In the genomic region with DNA sequence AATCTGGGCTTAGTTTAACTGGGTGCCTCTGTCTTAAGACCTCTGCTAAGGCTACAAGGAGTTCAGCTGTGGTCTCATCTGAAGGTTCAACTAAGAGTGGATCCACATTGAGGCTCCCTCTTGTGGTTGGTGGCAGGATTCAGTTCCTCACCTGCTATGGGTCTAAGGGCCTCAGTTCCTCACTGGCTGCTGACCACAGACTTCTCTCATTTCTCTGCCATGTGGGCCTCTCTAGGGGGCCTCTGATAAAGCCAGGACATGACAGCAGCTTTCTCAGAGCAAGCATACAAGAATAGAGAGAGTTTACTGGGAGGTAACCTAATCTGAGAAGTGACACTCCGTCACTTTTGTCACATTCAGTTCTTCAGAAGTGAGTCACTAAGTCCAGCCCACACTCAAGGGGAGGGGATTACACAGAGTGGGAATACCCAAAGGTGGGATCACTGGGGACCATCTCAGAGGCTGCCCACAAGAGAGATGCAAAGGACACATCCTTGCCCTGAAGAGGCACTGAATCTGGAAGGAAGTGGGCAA, we compare ENCODE assay signal across 8 cellular contexts. TPM values are rescaled to one million over a fixed set of nuclear protein-coding genes. Genes with fewer than 3 reads are reported as not detected.
DNase-seq lines count a peak whose midpoint lies in the region; ATAC-seq, FAIRE-seq and TF ChIP-seq lines count a peak whose summit lies in the region.

No MANE protein-coding gene starts in this region.

- H3K4me3 ChIP-seq in kidney (ENCODE audit: low read length in 2 of 2) (no peak overlapping the region), MG63 (no peak overlapping the region)
- no peak overlapping the region for H3K4me3 ChIP-seq in effector memory CD4-positive, alpha-beta T cell (ENCODE audit: insufficient read depth, low read depth, low read length, poor library complexity, severe bottlenecking)

- peak; percentile 44 for TF ChIP-seq CTCF in kidney (IDR thresholded peaks at IDR 0.05; ENCODE audit: borderline replicate concordance, extremely low read depth, insufficient read depth)

- no peak overlapping the region for H3K9ac ChIP-seq in kidney (ENCODE audit: low read length in 2 of 2)

- H3K36me3 ChIP-seq in kidney (ENCODE audit: control insufficient read depth in 1 of 2, insufficient read depth in 2 of 2, low read length in 2 of 2) (no peaks in the 10 kb centered on the region), MG63 (no peaks in the 10 kb centered on the region)
- H3K36me3 ChIP-seq in effector memory CD4-positive, alpha-beta T cell (ENCODE audit: control insufficient read depth, insufficient read depth, low read length) = no peaks in the 10 kb centered on the region

- H3K4me1 ChIP-seq in kidney (ENCODE audit: control insufficient read depth in 1 of 2, insufficient read depth in 1 of 2, low read depth in 1 of 2, low read length in 2 of 2) = no peaks in the 10 kb centered on the region
- H3K4me1 ChIP-seq in effector memory CD4-positive, alpha-beta T cell (ENCODE audit: control insufficient read depth, insufficient read depth, low read length, poor library complexity, severe bottlenecking) = no peaks in the 10 kb centered on the region

- peak; percentile 82 for ATAC-seq in GM19395 (IDR thresholded peaks at IDR 0.05; ENCODE audit: unreplicated experiment)

- intact Hi-C loops in kidney (cut with DNase I) = loop anchor here (5.0 kb wide), 1 partner anchor 227 kb away; the partner anchor contains the start of gene LITAFD

- H3K9me3 ChIP-seq in kidney (ENCODE audit: control insufficient read depth in 1 of 2, low read length in 2 of 2) (no peaks in the 10 kb centered on the region), MG63 (no peaks in the 10 kb centered on the region; the same call in 1 of the 2 replicates)
- H3K9me3 ChIP-seq in effector memory CD4-positive, alpha-beta T cell (ENCODE audit: control insufficient read depth, low read length) = no peaks in the 10 kb centered on the region

- FAIRE-seq in kidney (lab: Jason Lieb, UNC) = no peak

- H3K27me3 ChIP-seq in MG63 = peaks cover 3% of the 10 kb centered on the region; the same call in 1 of the 2 replicates
- no peaks in the 10 kb centered on the region for H3K27me3 ChIP-seq in effector memory CD4-positive, alpha-beta T cell (replicated peaks; ENCODE audit: control insufficient read depth, insufficient read depth, low read length, poor library complexity, severe bottlenecking)

- DNase-seq in ELR (ENCODE audit: low read depth) (peak; percentile 59), HuH-7 (ENCODE audit: low spot score) (peak; percentile 56), kidney (no peak), kidney glomerular epithelial cell (lab: John Stamatoyannopoulos, UW) (no peak), MG63 (no peak)
- peak; percentile 59 to 66 for DNase-seq in activated CD4-positive, alpha-beta T cell treated with anti-CD3 and anti-CD28 coated beads, Interleukin-2, amount 50 U/mL, for 48 hours
- no peak for DNase-seq in effector memory CD4-positive, alpha-beta T cell

- H3K27ac ChIP-seq in kidney (ENCODE audit: low read depth in 2 of 2, low read length in 2 of 2) = no peak overlapping the region
- no peak overlapping the region for H3K27ac ChIP-seq in effector memory CD4-positive, alpha-beta T cell (ENCODE audit: insufficient read depth, low read length, poor library complexity, severe bottlenecking)

RNA-seq across cellular contexts. Expression of gene ABAT, which starts 19.2 kb away (rescaled TPM):
- 9.6 TPM for total RNA-seq in kidney
- polyA plus RNA-seq in kidney (ENCODE audit: insufficient read depth, low read depth, low replicate concordance) = 34.0 TPM
- total RNA-seq in MG63 (2014; rRNA removed; shearing (Covaris generic); ENCODE audit: low replicate concordance) = 0.12 and 0.16 TPM in 2 replicates

RNA-seq across cellular contexts. Expression of gene METTL22, which starts 33.8 kb away (rescaled TPM):
- 26.2 TPM for total RNA-seq in kidney
- polyA plus RNA-seq in kidney (ENCODE audit: insufficient read depth, low read depth, low replicate concordance) = 12.0 TPM
- total RNA-seq in MG63 (2014; rRNA removed; shearing (Covaris generic); ENCODE audit: low replicate concordance) = 27.4 and 30.4 TPM in 2 replicates

Comparison
In these comparisons a context has a peak if more than half of its experiments do, and no peak if none do; other contexts are left out.
1. DNase-seq: peak in ELR (single experiment), HuH-7 (single experiment) and activated CD4-positive, alpha-beta T cell treated with anti-CD3 and anti-CD28 coated beads, Interleukin-2, amount 50 U/mL, for 48 hours (2 of 2); none in kidney (single experiment), kidney glomerular epithelial cell (single experiment), MG63 (single experiment) and effector memory CD4-positive, alpha-beta T cell (0 of 3).